In genomic region chr1:150233359-150234308, GRCh38 we compare ENCODE assay signal across 9 cellular contexts. TPM values are rescaled to one million over a fixed set of nuclear protein-coding genes. Genes with fewer than 3 reads are reported as not detected.
DNase-seq lines count a peak whose midpoint lies in the region; ATAC-seq and TF ChIP-seq lines count a peak whose summit lies in the region.
"Had no signal": no experiment of that assay in that cellular context is flagged by ENCODE, and none has a peak within 500 bp of the region (broad histone marks: within the 10 kb centered on the region; RNA-seq: fewer than 3 reads in every experiment).

No MANE protein-coding gene starts in this region.

- H3K36me3 Mint-ChIP-seq in nephron (ENCODE audit: low read depth): peaks cover 17% of the 10 kb centered on the region

- peak overlapping the region; percentile 80 for H3K4me2 ChIP-seq in SU-DHL-6 (ENCODE audit: low read depth, low read length, poor library complexity, severe bottlenecking)

- H3K4me3 Mint-ChIP-seq in nephron: no peak overlapping the region

- H3K9ac ChIP-seq in SU-DHL-6 (ENCODE audit: low read length) (peak overlapping the region; percentile 100), duodenal mucosa (ENCODE audit: low read depth in 1 of 2, low read length in 2 of 2) (peak overlapping the region; percentile 21 to 39)

- TF ChIP-seq CTCF in left ventricle myocardium inferior (IDR thresholded peaks at IDR 0.05; ENCODE audit: borderline replicate concordance) (no peak), SU-DHL-6 (IDR thresholded peaks at IDR 0.05; ENCODE audit: insufficient read depth, low read length, poor library complexity, severe bottlenecking) (no peak), nephron (IDR thresholded peaks at IDR 0.05; ENCODE audit: unreplicated experiment in 3 of 3) (no peak), vagina (IDR thresholded peaks at IDR 0.05) (no peak)

- intact Hi-C loops in left ventricle myocardium inferior (cut with micrococcal nuclease): no loop called here
- intact Hi-C loops in left cardiac atrium (cut with DNase I): no loop called here
- intact Hi-C loops in vagina (cut with DNase I): no loop called here

- H3K27me3 Mint-ChIP-seq in nephron (ENCODE audit: low read depth): no peaks in the 10 kb centered on the region

- H3K27me3 ChIP-seq in left ventricle myocardium inferior (ENCODE audit: low read depth) (no peaks in the 10 kb centered on the region), SU-DHL-6 (ENCODE audit: low read length) (no peaks in the 10 kb centered on the region), duodenal mucosa (ENCODE audit: control insufficient read depth in 1 of 2, insufficient read depth in 2 of 2, low read length in 2 of 2) (no peaks in the 10 kb centered on the region), vagina (no peaks in the 10 kb centered on the region)

- H2AFZ ChIP-seq in SU-DHL-6 (ENCODE audit: low read depth, low read length, severe bottlenecking): no peak overlapping the region

- H3K4me3 ChIP-seq in left ventricle myocardium inferior: peak overlapping the region; percentile 99
- peak overlapping the region; percentile 79 for H3K4me3 ChIP-seq in SU-DHL-6 (ENCODE audit: insufficient read depth, low read length, poor library complexity, severe bottlenecking)
- peak overlapping the region; percentile 83 to 99 for H3K4me3 ChIP-seq in duodenal mucosa (ENCODE audit: low read depth in 1 of 2, low read length in 2 of 2)
- H3K4me3 ChIP-seq in vagina: peak overlapping the region; percentile 71 to 93

- H3K4me1 ChIP-seq in left ventricle myocardium inferior: peaks cover 34% of the 10 kb centered on the region
- H3K4me1 ChIP-seq in duodenal mucosa (ENCODE audit: control insufficient read depth in 1 of 2, insufficient read depth in 2 of 2, low read length in 2 of 2): peaks cover 5 to 12% of the 10 kb centered on the region in 2 donors
- H3K4me1 ChIP-seq in vagina: peaks cover 18% of the 10 kb centered on the region

- peaks cover 22% of the 10 kb centered on the region for H3K4me1 Mint-ChIP-seq in nephron

- H4K20me1 ChIP-seq in SU-DHL-6 (ENCODE audit: low read depth, low read length): no peaks in the 10 kb centered on the region; the same call in 1 of the 2 replicates

- TF ChIP-seq POLR2A in vagina (IDR thresholded peaks at IDR 0.05): no peak

- no peaks in the 10 kb centered on the region for H3K9me3 Mint-ChIP-seq in nephron

- peaks cover 59% of the 10 kb centered on the region for H3K79me2 ChIP-seq in SU-DHL-6 (ENCODE audit: insufficient read depth, low read length)

- H3K9me2 ChIP-seq in SU-DHL-6 (replicated peaks; ENCODE audit: insufficient read depth, low read length): no peaks in the 10 kb centered on the region

- peak overlapping the region in 2 of 3 experiments; percentile 95 to 99 for H3K27ac Mint-ChIP-seq in nephron

- no peak for ATAC-seq in left cardiac atrium
- no peak for ATAC-seq in HG03342 (IDR thresholded peaks at IDR 0.05; ENCODE audit: unreplicated experiment)

- H3K27ac ChIP-seq in left ventricle myocardium inferior (replicated peaks): peak overlapping the region; percentile 99
- H3K27ac ChIP-seq in SU-DHL-6 (ENCODE audit: low read depth, low read length): peak overlapping the region; percentile 94
- H3K27ac ChIP-seq in duodenal mucosa (ENCODE audit: low read depth, low read length): peak overlapping the region; percentile 7
- peak overlapping the region; percentile 99 for H3K27ac ChIP-seq in vagina

- peaks cover 22% of the 10 kb centered on the region for H3F3A ChIP-seq in SU-DHL-6 (ENCODE audit: insufficient read depth)

- H3K36me3 ChIP-seq in left ventricle myocardium inferior (peaks cover 21% of the 10 kb centered on the region), SU-DHL-6 (ENCODE audit: low read length) (peaks cover 11% of the 10 kb centered on the region; the same call in 1 of the 2 replicates), duodenal mucosa (ENCODE audit: control insufficient read depth in 1 of 2, insufficient read depth in 2 of 2, low read length in 2 of 2) (no peaks in the 10 kb centered on the region), vagina (peaks cover 0 to 10% of the 10 kb centered on the region in 2 donors)

- DNase-seq in left ventricle myocardium inferior (no peak), left cardiac atrium (no peak), vagina (ENCODE audit: extremely low spot score in 2 of 2) (no peak), NCI-H1092 (lab: John Stamatoyannopoulos, UW) (no peak)

- H3K9me3 ChIP-seq in left ventricle myocardium inferior (replicated peaks) (no peaks in the 10 kb centered on the region), SU-DHL-6 (ENCODE audit: insufficient read depth, low read length) (no peaks in the 10 kb centered on the region), duodenal mucosa (ENCODE audit: control insufficient read depth in 1 of 2, low read length in 2 of 2) (no peaks in the 10 kb centered on the region), vagina (no peaks in the 10 kb centered on the region)

RNA-seq across cellular contexts. Expression of gene ANP32E, which starts 2.3 kb away (rescaled TPM):
- total RNA-seq in left ventricle myocardium inferior (29.3 TPM), left cardiac atrium (10 to 100 TPM; 25.5 to 38.1 TPM), vagina (16.7 TPM)

RNA-seq across cellular contexts. Expression of gene CA14, which starts 23.9 kb away (rescaled TPM):
- total RNA-seq in left ventricle myocardium inferior: 3.1 TPM
- total RNA-seq in left cardiac atrium: 1 to 10 TPM; 5.7 to 8.7 TPM
- total RNA-seq in vagina: not detected
- total RNA-seq: glomerular endothelial cell had no signal

RNA-seq across cellular contexts. Expression of gene APH1A, which starts 35.2 kb away (rescaled TPM):
- 49.3 TPM for total RNA-seq in left ventricle myocardium inferior
- total RNA-seq in left cardiac atrium: 10 to 100 TPM; 64.3 to 93.1 TPM
- total RNA-seq in vagina: 52.8 TPM

RNA-seq across cellular contexts. Expression of gene C1orf54, which starts 39.0 kb away (rescaled TPM):
- total RNA-seq in left ventricle myocardium inferior (9.0 TPM), left cardiac atrium (10 to 100 TPM; 10.1 to 14.0 TPM), vagina (19.4 TPM)

RNA-seq across cellular contexts. Expression of gene CIART, which starts 48.7 kb away (rescaled TPM):
- total RNA-seq in left ventricle myocardium inferior (8.7 TPM), left cardiac atrium (10 to 100 TPM in 1 of 2 donors, 1 to 10 TPM in 1; 9.8 to 14.1 TPM), vagina (6.6 TPM)

Comparison
In these comparisons a context has a peak if more than half of its experiments do, and no peak if none do; other contexts are left out.
1. H3K27ac ChIP-seq: peak in every context shown above with its lines; median percentile 99 in left ventricle myocardium inferior; 99 in vagina; 94 in SU-DHL-6; 7 in duodenal mucosa.